Comparison of ENCODE assay signal across 20 cellular contexts in genomic region chr2:191366199-191366598, GRCh38.
DNase-seq lines count a peak whose midpoint lies in the region; ATAC-seq, FAIRE-seq and TF ChIP-seq lines count a peak whose summit lies in the region.
"Had no signal": no experiment of that assay in that cellular context is flagged by ENCODE, and none has a peak within 500 bp of the region (broad histone marks: within the 10 kb centered on the region; RNA-seq: fewer than 3 reads in every experiment).

No MANE protein-coding gene starts in this region.

- no peak overlapping the region for H3K4ac ChIP-seq in IMR-90 (ENCODE audit: low read depth, low read length)

- no peak overlapping the region for H2BK15ac ChIP-seq in IMR-90 (ENCODE audit: low read depth, low read length)

- no peak overlapping the region for H3K18ac ChIP-seq in IMR-90 (ENCODE audit: low read depth, low read length)

- H2AFZ ChIP-seq in IMR-90 (replicated peaks; ENCODE audit: low read length, poor library complexity), result no peak overlapping the region

- H3K14ac ChIP-seq in IMR-90 (replicated peaks; ENCODE audit: low read depth, low read length), result no peak overlapping the region

- peaks cover 13% of the 10 kb centered on the region for H3K4me1 Mint-ChIP-seq in mesothelial cell of epicardium
- H3K4me1 Mint-ChIP-seq: stimulated activated naive CD8-positive, alpha-beta T cell treated with anti-CD3 and anti-CD28 coated beads, Interleukin-15, amount 100 ng/mL, for 72 hours had no signal

- peaks cover 20 to 48% of the 10 kb centered on the region in 2 experiments for H3K79me1 ChIP-seq in IMR-90 (ENCODE audit: low read depth in 1 of 2, low read length in 2 of 2)

- no CpG with 5 or more reads among the region's 1 CpG for WGBS in IMR-90 (ENCODE audit: extremely low coverage in 2 of 2, insufficient read length in 1 of 2), 2 experiments

- DNase-seq in AG04450 (ENCODE audit: low read depth, low spot score), result peak; percentile 60
- DNase-seq in IMR-90, result peak; percentile 89
- DNase-seq in coronary artery (ENCODE audit: low spot score), result no peak
- DNase-seq in mesothelial cell of epicardium (ENCODE audit: low spot score in 2 of 2, unreplicated experiment in 2 of 2), result no peak
- DNase-seq in SKM-1 treated with dmso at 0.1 percent for 144 hours (lab: John Stamatoyannopoulos, UW; ENCODE audit: unreplicated experiment), result no peak
- DNase-seq in RCC 7860 (ENCODE audit: low spot score), result no peak
- no peak for DNase-seq in T-helper 9 cell
- DNase-seq: activated effector memory CD4-positive, alpha-beta T cell treated with anti-CD3 and anti-CD28 coated beads, Interleukin-2, amount 50 U/mL, for 16 hours; anterior cingulate cortex; esophagus squamous epithelium; GDM1; left lung; NCI-H1436 treated with DMSO at 0.1 percent for 48 hours; NCI-H2227 treated with DMSO at 0.1 percent for 48 hours; SHP77; stimulated activated naive CD8-positive, alpha-beta T cell treated with anti-CD3 and anti-CD28 coated beads, Interleukin-15, amount 100 ng/mL, for 72 hours; T-helper 2 cell had no signal

- H3K36me3 Mint-ChIP-seq in mesothelial cell of epicardium, result peaks cover 38% of the 10 kb centered on the region

- no peak for FAIRE-seq in RCC 7860 (lab: Jason Lieb, UNC)

- H3K9me3 ChIP-seq in AG04450 (ENCODE audit: control insufficient read depth, insufficient read depth, low read length), result no peaks in the 10 kb centered on the region
- H3K9me3 ChIP-seq in IMR-90 (ENCODE audit: control insufficient read depth, insufficient read depth, low read length), result no peaks in the 10 kb centered on the region
- H3K9me3 ChIP-seq: esophagus squamous epithelium, left lung had no signal

- H4K20me1 ChIP-seq in IMR-90 (ENCODE audit: insufficient read depth, low read length), result no peaks in the 10 kb centered on the region

- no peaks in the 10 kb centered on the region for H3K9me3 Mint-ChIP-seq in mesothelial cell of epicardium
- H3K9me3 Mint-ChIP-seq: stimulated activated naive CD8-positive, alpha-beta T cell treated with anti-CD3 and anti-CD28 coated beads, Interleukin-15, amount 100 ng/mL, for 72 hours had no signal

- H2BK5ac ChIP-seq in IMR-90 (ENCODE audit: low read depth, low read length, poor library complexity, severe bottlenecking), result peak overlapping the region; percentile 0

- peaks cover 26% of the 10 kb centered on the region for H3K4me1 ChIP-seq in IMR-90 (ENCODE audit: control insufficient read depth, insufficient read depth, low read length)
- H3K4me1 ChIP-seq: esophagus squamous epithelium, left lung had no signal

- peak overlapping the region; percentile 94; the same call in 1 of the 2 replicates for H4K5ac ChIP-seq in IMR-90 (ENCODE audit: low read depth, low read length)

- POLR2A ChIA-PET in AG04450 (lab: Yijun Ruan, JAX), result interaction anchor here (0.6 to 1.1 kb wide), 6 partner anchors 20 to 135 kb away, joined by 3 to 6 read pairs (median 3); no protein-coding TSS in a partner anchor
- POLR2A ChIA-PET in IMR-90 (lab: Charles Lee; ENCODE audit: unreplicated experiment), result interaction anchor here (0.6 kb wide), 2 partner anchors 12 to 312 kb away, joined by 3 to 4 read pairs; partner anchors contain the start of gene NABP1

- no peak overlapping the region for H3K4me2 ChIP-seq in IMR-90 (ENCODE audit: low read depth, low read length)

- H3K27ac ChIP-seq in AG04450 (ENCODE audit: low read depth, low read length) (peak overlapping the region; percentile 80), IMR-90 (ENCODE audit: insufficient read depth, low read length) (peak overlapping the region; percentile 98; the same call in 1 of the 2 replicates), coronary artery (peak overlapping the region; percentile 52 to 83)
- H3K27ac ChIP-seq: esophagus squamous epithelium had no signal

- H3K27me3 ChIP-seq in AG04450 (ENCODE audit: control insufficient read depth, insufficient read depth, low read length), result no peaks in the 10 kb centered on the region
- no peaks in the 10 kb centered on the region for H3K27me3 ChIP-seq in IMR-90 (ENCODE audit: control insufficient read depth, insufficient read depth, low read length)
- H3K27me3 ChIP-seq: esophagus squamous epithelium, left lung had no signal

- H4K91ac ChIP-seq in IMR-90 (ENCODE audit: insufficient read depth, low read depth, low read length), result no peak overlapping the region

- no peak overlapping the region for H2BK20ac ChIP-seq in IMR-90 (ENCODE audit: low read depth, low read length)

- no peak overlapping the region for H3K9ac ChIP-seq in IMR-90 (ENCODE audit: low read depth, low read length)

- CTCF ChIA-PET in AG04450 (lab: Charles Lee) (interaction anchor here (0.5 to 1.4 kb wide), 3 partner anchors 22 to 148 kb away, joined by 3 to 4 read pairs (median 3); no protein-coding TSS in a partner anchor), IMR-90 (lab: Yijun Ruan, JAX) (interaction anchor here (0.5 to 0.6 kb wide), 2 partner anchors 16 to 65 kb away, joined by 3 to 4 read pairs; no protein-coding TSS in a partner anchor)

- H2BK120ac ChIP-seq in IMR-90 (ENCODE audit: low read depth, low read length), result no peak overlapping the region

- no peak overlapping the region for H2AK5ac ChIP-seq in IMR-90 (ENCODE audit: low read depth, low read length)

- no peak for TF ChIP-seq RAD21 in IMR-90 (IDR thresholded peaks at IDR 0.05; ENCODE audit: low read length)

- dilution Hi-C loops in IMR-90 (cut with HindIII; ENCODE audit: low sequenced_read_pairs, unreplicated experiment), result no loop called here

- H3K23ac ChIP-seq in IMR-90 (ENCODE audit: low read depth, low read length), result no peak overlapping the region

- no peak for TF ChIP-seq CTCF in AG04450 (IDR thresholded peaks at IDR 0.05; ENCODE audit: low read depth, low read length)
- TF ChIP-seq CTCF in IMR-90 (conservative IDR thresholded peaks at IDR 0.05; ENCODE audit: low read depth, low read length), result no peak
- TF ChIP-seq CTCF in coronary artery (IDR thresholded peaks at IDR 0.05), result no peak
- TF ChIP-seq CTCF in mesothelial cell of epicardium (IDR thresholded peaks at IDR 0.05; ENCODE audit: unreplicated experiment), result no peak

- H3K4me3 ChIP-seq in AG04450 (ENCODE audit: low read depth, low read length), result no peak overlapping the region
- no peak overlapping the region for H3K4me3 ChIP-seq in IMR-90 (ENCODE audit: insufficient read depth, low read depth, low read length)
- H3K4me3 ChIP-seq in coronary artery, result no peak overlapping the region
- H3K4me3 ChIP-seq: esophagus squamous epithelium, left lung had no signal

- intact Hi-C loops in IMR-90 (cut with micrococcal nuclease), result loop anchor here (5.0 kb wide), 3 partner anchors 69 to 199 kb away; partner anchors contain the start of gene MYO1B

- H3K27me3 Mint-ChIP-seq in mesothelial cell of epicardium (ENCODE audit: low read depth), result no peaks in the 10 kb centered on the region
- H3K27me3 Mint-ChIP-seq: progenitor cell of endocrine pancreas; stimulated activated naive CD8-positive, alpha-beta T cell treated with anti-CD3 and anti-CD28 coated beads, Interleukin-15, amount 100 ng/mL, for 72 hours had no signal

- ATAC-seq in IMR-90 (ENCODE audit: low read depth) (peak; percentile 54), HG02623 (IDR thresholded peaks at IDR 0.05; ENCODE audit: unreplicated experiment) (no peak)
- ATAC-seq: activated CD4-positive, CD25-positive, alpha-beta regulatory T cell treated with anti-CD3 and anti-CD28 coated beads, Interleukin-2, amount 50 U/mL, for 24 hours; left lung; stimulated activated naive CD8-positive, alpha-beta T cell treated with anti-CD3 and anti-CD28 coated beads, Interleukin-15, amount 100 ng/mL, for 72 hours had no signal

- H4K8ac ChIP-seq in IMR-90 (ENCODE audit: low read depth in 2 of 2, low read length in 2 of 2), result peak overlapping the region in 1 of 2 experiments; percentile 55; a peak in 1 of 4 replicates

- in situ Hi-C loops in IMR-90 (cut with MboI; ENCODE audit: low sequenced_read_pairs), result no loop called here

- peaks cover 42% of the 10 kb centered on the region for H3K36me3 ChIP-seq in IMR-90 (ENCODE audit: control insufficient read depth, insufficient read depth, low read length)

- H2AK9ac ChIP-seq in IMR-90 (replicated peaks; ENCODE audit: low read depth, low read length, poor library complexity), result no peak overlapping the region

- no peak overlapping the region for H3K56ac ChIP-seq in IMR-90 (ENCODE audit: extremely low read depth, insufficient read depth, low read length)

- TF ChIP-seq POLR2A in IMR-90 (IDR thresholded peaks at IDR 0.05; ENCODE audit: low read depth, low read length), result no peak

- no TSS peak for BruUV-seq in IMR-90 (replicated peaks; lab: Mats Ljungman, UMichigan)

- peaks cover 29% of the 10 kb centered on the region for H3K9me1 ChIP-seq in IMR-90 (ENCODE audit: insufficient read depth, low read length)

- no peak overlapping the region for H3K4me3 Mint-ChIP-seq in mesothelial cell of epicardium
- H3K4me3 Mint-ChIP-seq: stimulated activated naive CD8-positive, alpha-beta T cell treated with anti-CD3 and anti-CD28 coated beads, Interleukin-15, amount 100 ng/mL, for 72 hours had no signal

- H3K27ac Mint-ChIP-seq in mesothelial cell of epicardium, result peak overlapping the region; percentile 60
- H3K27ac Mint-ChIP-seq: stimulated activated naive CD8-positive, alpha-beta T cell treated with anti-CD3 and anti-CD28 coated beads, Interleukin-15, amount 100 ng/mL, for 72 hours had no signal

TF ChIP-seq in IMR-90, 13 proteins besides CTCF, POLR2A, EP300 and RAD21:
- TF ChIP-seq CEBPB (IDR thresholded peaks at IDR 0.05; ENCODE audit: low read depth, low read length) (peak; percentile 76), ELK1 (IDR thresholded peaks at IDR 0.05; ENCODE audit: borderline replicate concordance, low read depth, low read length) (no peak)

Comparison
In these comparisons a context has a peak if more than half of its experiments do, and no peak if none do; other contexts are left out.
1. DNase-seq: peak in AG04450 (single experiment) and IMR-90 (single experiment); none in coronary artery (single experiment), mesothelial cell of epicardium (0 of 2), SKM-1 treated with dmso at 0.1 percent for 144 hours (single experiment), RCC 7860 (single experiment) and T-helper 9 cell (single experiment).
2. Peak in every context shown above with its lines, with median percentiles within 50 percentile points of each other: H3K27ac ChIP-seq.